In the genomic region with DNA sequence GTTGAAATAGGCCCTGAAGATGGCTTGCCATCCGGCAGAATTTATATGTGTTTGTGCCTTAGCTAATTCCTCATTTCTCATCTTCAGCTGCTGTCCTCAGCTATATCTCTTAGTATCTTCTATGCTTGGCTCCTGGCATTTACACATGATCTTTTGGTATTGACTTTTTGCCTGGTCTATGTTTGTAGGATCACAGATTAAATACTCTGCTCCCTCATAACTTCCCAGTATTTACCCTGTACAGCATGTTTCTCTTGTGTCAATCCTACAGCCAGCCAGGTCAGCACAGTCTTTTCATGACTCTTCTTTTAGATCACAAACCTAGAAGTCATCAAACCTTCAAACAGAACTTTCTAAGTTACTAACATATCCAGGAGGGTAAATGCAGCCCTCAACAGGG, we compare ENCODE assay signal across 26 cellular contexts.
A peak's percentile ranks its signal among the peaks of the same experiment; 100 is the strongest.
DNase-seq lines count a peak whose midpoint lies in the region; ATAC-seq, FAIRE-seq and TF ChIP-seq lines count a peak whose summit lies in the region.
"Had no signal": no experiment of that assay in that cellular context is flagged by ENCODE, and none has a peak within 500 bp of the region (broad histone marks: within the 10 kb centered on the region; RNA-seq: fewer than 3 reads in every experiment).

No MANE protein-coding gene starts in this region.

- ATAC-seq in HepG2 (peak; percentile 96), right lobe of liver (no peak)
- ATAC-seq: A549; CD8-positive, alpha-beta T cell; GM12878 had no signal

- no peak overlapping the region for H2AFZ ChIP-seq in HepG2 (ENCODE audit: low read length)

- POLR2A ChIA-PET in HepG2 (lab: Yijun Ruan, JAX): no interaction called here

- no peak overlapping the region for H3K27ac Mint-ChIP-seq in endothelial cell (ENCODE audit: unreplicated experiment)
- H3K27ac Mint-ChIP-seq in activated T-cell treated with anti-CD3 and anti-CD28 coated beads, Interleukin-2, amount 50 U/mL, for 24 hours: no peak overlapping the region
- H3K27ac Mint-ChIP-seq: B cell; CD4-positive, alpha-beta T cell; CD8-positive, alpha-beta T cell had no signal

- 10% methylated on average over 1 of the region's 1 CpG for WGBS in HepG2 (ENCODE audit: low lambda C conversion rate)
- 92% methylated on average over 1 of the region's 1 CpG for WGBS in right lobe of liver (ENCODE audit: insufficient coverage, low coverage, low lambda C conversion rate, missing lambda C conversion rate)
- 63% methylated on average over 1 of the region's 1 CpG for WGBS in prostate gland

- no peak for TF ChIP-seq RAD21 in HepG2 (CRISPR knock-in tag; IDR thresholded peaks at IDR 0.05)

- no peak overlapping the region for H3K27ac ChIP-seq in HepG2 (ENCODE audit: extremely low read length, insufficient read depth, low read length)
- H3K27ac ChIP-seq in right lobe of liver: no peak overlapping the region
- H3K27ac ChIP-seq in VCaP: peak overlapping the region; percentile 89
- H3K27ac ChIP-seq in prostate gland: peak overlapping the region; percentile 60 to 80
- H3K27ac ChIP-seq in breast epithelium: no peak overlapping the region
- H3K27ac ChIP-seq: A549; BLaER1 treated with 17β-estradiol and CSF1 and Interleukin-3, amounts not matched to agents 10 nM and 100 nM; C4-2B had no signal

- intact Hi-C loops in HepG2 (cut with micrococcal nuclease; ENCODE audit: unreplicated experiment) (loop anchor here (10.0 kb wide), 1 partner anchor 165 kb away; no protein-coding TSS in a partner anchor), right lobe of liver (cut with DNase I) (no loop called here), prostate gland (cut with DNase I) (no loop called here), breast epithelium (cut with DNase I; ENCODE audit: low total_unique reads) (no loop called here)

- H3K27me3 ChIP-seq in HepG2 (ENCODE audit: control insufficient read depth in 1 of 2, insufficient read depth in 2 of 2, low read length in 2 of 2) (no peaks in the 10 kb centered on the region), right lobe of liver (no peaks in the 10 kb centered on the region), prostate gland (replicated peaks; ENCODE audit: insufficient read depth) (no peaks in the 10 kb centered on the region), breast epithelium (no peaks in the 10 kb centered on the region)
- H3K27me3 ChIP-seq: BLaER1 treated with 17β-estradiol and CSF1 and Interleukin-3, amounts not matched to agents 10 nM and 100 nM had no signal

- in situ Hi-C loops in HepG2 (cut with HindIII; ENCODE audit: extremely low pct_ligation_motif_present, low pct_unique_long_range_greater_than_20kb): no loop called here

- CTCF ChIA-PET in HepG2 (lab: Yijun Ruan, JAX; ENCODE audit: low intra/inter-chr PET ratio, low total read pairs): no interaction called here

- no peaks in the 10 kb centered on the region for H4K20me1 ChIP-seq in HepG2 (ENCODE audit: insufficient read depth, low read length)
- H4K20me1 ChIP-seq: BLaER1 treated with 17β-estradiol and CSF1 and Interleukin-3, amounts not matched to agents 10 nM and 100 nM had no signal

- no peak overlapping the region for H3K4me3 ChIP-seq in HepG2 (replicated peaks in 1 of 3; ENCODE audit: insufficient read depth in 1 of 3, low read depth in 2 of 3, low read length in 3 of 3)
- no peak overlapping the region for H3K4me3 ChIP-seq in right lobe of liver
- H3K4me3 ChIP-seq in prostate gland: no peak overlapping the region
- H3K4me3 ChIP-seq in breast epithelium: no peak overlapping the region
- H3K4me3 ChIP-seq: A549; BLaER1 treated with 17β-estradiol and CSF1 and Interleukin-3, amounts not matched to agents 10 nM and 100 nM; GM12878 had no signal

- H3K27me3 Mint-ChIP-seq in endothelial cell (ENCODE audit: unreplicated experiment): no peaks in the 10 kb centered on the region
- H3K27me3 Mint-ChIP-seq in activated T-cell treated with anti-CD3 and anti-CD28 coated beads, Interleukin-2, amount 50 U/mL, for 24 hours: no peaks in the 10 kb centered on the region
- H3K27me3 Mint-ChIP-seq: B cell; CD4-positive, alpha-beta T cell had no signal

- H3K4me1 ChIP-seq in HepG2 (ENCODE audit: insufficient read depth, low read length) (peaks cover 16% of the 10 kb centered on the region), right lobe of liver (no peaks in the 10 kb centered on the region), prostate gland (replicated peaks) (no peaks in the 10 kb centered on the region), breast epithelium (no peaks in the 10 kb centered on the region)
- H3K4me1 ChIP-seq: A549; BLaER1 treated with 17β-estradiol and CSF1 and Interleukin-3, amounts not matched to agents 10 nM and 100 nM had no signal

- no TSS peak for BruUV-seq in HepG2 (replicated peaks; lab: Mats Ljungman, UMichigan)

- no peak for FAIRE-seq in HepG2 (lab: Jason Lieb, UNC)
- FAIRE-seq: A549, GM12878, GM12892, GM18507, GM19239 had no signal

- DNase-seq in HepG2 (ENCODE audit: low spot score) (peak; percentile 41), right lobe of liver (no peak), HT-29 (ENCODE audit: low spot score) (peak; percentile 15), prostate gland (ENCODE audit: low spot score) (peak; percentile 53), endothelial cell (ENCODE audit: low spot score) (no peak), breast epithelium (ENCODE audit: low spot score in 2 of 2) (no peak)
- no peak for DNase-seq in activated T-cell treated with anti-CD3 and anti-CD28 coated beads, Interleukin-2, amount 50 U/mL, for 24 hours
- DNase-seq: AML-193; CD4-positive, alpha-beta T cell; CD8-positive, alpha-beta T cell; COR-L47; DMS 273 treated with DMSO at 0.1 percent for 48 hours; DMS153; DMS79; DND-41; EL; GDM1 had no signal

- TF ChIP-seq POLR2A in HepG2 (IDR thresholded peaks at IDR 0.05; ENCODE audit: insufficient read depth in 1 of 2, low read depth in 2 of 2, low read length in 2 of 2) (no peak), right lobe of liver (IDR thresholded peaks at IDR 0.05) (no peak), prostate gland (IDR thresholded peaks at IDR 0.05) (no peak), breast epithelium (IDR thresholded peaks at IDR 0.05) (no peak)

- no peak overlapping the region for H3K4me3 Mint-ChIP-seq in endothelial cell (ENCODE audit: unreplicated experiment)
- no peak overlapping the region for H3K4me3 Mint-ChIP-seq in activated T-cell treated with anti-CD3 and anti-CD28 coated beads, Interleukin-2, amount 50 U/mL, for 24 hours
- H3K4me3 Mint-ChIP-seq: B cell; CD4-positive, alpha-beta T cell; CD8-positive, alpha-beta T cell had no signal

- H3K9me3 ChIP-seq in HepG2 (ENCODE audit: low read length): no peaks in the 10 kb centered on the region
- H3K9me3 ChIP-seq in right lobe of liver: no peaks in the 10 kb centered on the region
- H3K9me3 ChIP-seq in prostate gland: no peaks in the 10 kb centered on the region
- no peaks in the 10 kb centered on the region for H3K9me3 ChIP-seq in breast epithelium
- H3K9me3 ChIP-seq: A549 had no signal

- no peaks in the 10 kb centered on the region for H3K9me3 Mint-ChIP-seq in endothelial cell (ENCODE audit: unreplicated experiment)
- H3K9me3 Mint-ChIP-seq in activated T-cell treated with anti-CD3 and anti-CD28 coated beads, Interleukin-2, amount 50 U/mL, for 24 hours: no peaks in the 10 kb centered on the region
- H3K9me3 Mint-ChIP-seq: CD4-positive, alpha-beta T cell had no signal

- no peaks in the 10 kb centered on the region for H3K4me1 Mint-ChIP-seq in endothelial cell (ENCODE audit: unreplicated experiment)
- H3K4me1 Mint-ChIP-seq in activated T-cell treated with anti-CD3 and anti-CD28 coated beads, Interleukin-2, amount 50 U/mL, for 24 hours (ENCODE audit: low read depth): no peaks in the 10 kb centered on the region
- H3K4me1 Mint-ChIP-seq: B cell had no signal

- H3K36me3 Mint-ChIP-seq in endothelial cell (ENCODE audit: low read depth, unreplicated experiment): no peaks in the 10 kb centered on the region
- no peaks in the 10 kb centered on the region for H3K36me3 Mint-ChIP-seq in activated T-cell treated with anti-CD3 and anti-CD28 coated beads, Interleukin-2, amount 50 U/mL, for 24 hours (ENCODE audit: low read depth)
- H3K36me3 Mint-ChIP-seq: CD8-positive, alpha-beta T cell had no signal

- TF ChIP-seq EP300 in HepG2 (IDR thresholded peaks at IDR 0.05; ENCODE audit: low read depth in 2 of 2, low read length in 2 of 2) (no peak), HepG2 (CRISPR knock-in tag; IDR thresholded peaks at IDR 0.05; ENCODE audit: borderline replicate concordance) (no peak)

- TF ChIP-seq CTCF in HepG2 (CRISPR knock-in tag; IDR thresholded peaks at IDR 0.05) (no peak), right lobe of liver (IDR thresholded peaks at IDR 0.05) (no peak), VCaP (conservative IDR thresholded peaks at IDR 0.05) (no peak), prostate gland (IDR thresholded peaks at IDR 0.05) (no peak), endothelial cell (IDR thresholded peaks at IDR 0.05; ENCODE audit: unreplicated experiment) (no peak), breast epithelium (IDR thresholded peaks at IDR 0.05) (no peak)

- H3K9ac ChIP-seq in HepG2 (ENCODE audit: insufficient read depth, low read depth, low read length): no peak overlapping the region
- H3K9ac ChIP-seq: BLaER1 treated with 17β-estradiol and CSF1 and Interleukin-3, amounts not matched to agents 10 nM and 100 nM had no signal

- H3K79me2 ChIP-seq in HepG2 (ENCODE audit: insufficient read depth, low read length): no peaks in the 10 kb centered on the region

- H3K36me3 ChIP-seq in HepG2 (replicated peaks in 1 of 2; ENCODE audit: control insufficient read depth in 1 of 2, insufficient read depth in 2 of 2, low read length in 2 of 2) (no peaks in the 10 kb centered on the region), right lobe of liver (no peaks in the 10 kb centered on the region), prostate gland (no peaks in the 10 kb centered on the region), breast epithelium (no peaks in the 10 kb centered on the region)
- H3K36me3 ChIP-seq: BLaER1 treated with 17β-estradiol and CSF1 and Interleukin-3, amounts not matched to agents 10 nM and 100 nM had no signal

- no peak overlapping the region for H3K4me2 ChIP-seq in HepG2 (ENCODE audit: low read depth, low read length)
- H3K4me2 ChIP-seq: A549; BLaER1 treated with 17β-estradiol and CSF1 and Interleukin-3, amounts not matched to agents 10 nM and 100 nM had no signal

TF ChIP-seq in HepG2, 621 proteins besides CTCF, POLR2A, EP300 and RAD21 (continues in another document):
- TF ChIP-seq, protein P1, sequence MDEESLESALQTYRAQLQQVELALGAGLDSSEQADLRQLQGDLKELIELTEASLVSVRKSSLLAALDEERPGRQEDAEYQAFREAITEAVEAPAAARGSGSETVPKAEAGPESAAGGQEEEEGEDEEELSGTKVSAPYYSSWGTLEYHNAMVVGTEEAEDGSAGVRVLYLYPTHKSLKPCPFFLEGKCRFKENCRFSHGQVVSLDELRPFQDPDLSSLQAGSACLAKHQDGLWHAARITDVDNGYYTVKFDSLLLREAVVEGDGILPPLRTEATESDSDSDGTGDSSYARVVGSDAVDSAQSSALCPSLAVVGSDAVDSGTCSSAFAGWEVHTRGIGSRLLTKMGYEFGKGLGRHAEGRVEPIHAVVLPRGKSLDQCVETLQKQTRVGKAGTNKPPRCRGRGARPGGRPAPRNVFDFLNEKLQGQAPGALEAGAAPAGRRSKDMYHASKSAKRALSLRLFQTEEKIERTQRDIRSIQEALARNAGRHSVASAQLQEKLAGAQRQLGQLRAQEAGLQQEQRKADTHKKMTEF (CRISPR knock-in tag; IDR thresholded peaks at IDR 0.05): no peak

Comparison
In these comparisons a context has a peak if more than half of its experiments do, and no peak if none do; other contexts are left out.
1. DNase-seq: peak in HepG2 (single experiment), HT-29 (single experiment) and prostate gland (single experiment); none in right lobe of liver (0 of 3), endothelial cell (single experiment), activated T-cell treated with anti-CD3 and anti-CD28 coated beads, Interleukin-2, amount 50 U/mL, for 24 hours (single experiment) and breast epithelium (0 of 2).
2. H3K27ac ChIP-seq: peak in VCaP (single experiment) and prostate gland (2 of 2); none in HepG2 (single experiment), right lobe of liver (0 of 3) and breast epithelium (0 of 2).